Comparison of ENCODE assay signal across 37 cellular contexts in genomic region chr9:37151802-37152201, GRCh38.
"Had no signal": no experiment of that assay in that cellular context is flagged by ENCODE, and none has a peak within 500 bp of the region (broad histone marks: within the 10 kb centered on the region; RNA-seq: fewer than 3 reads in every experiment).

No MANE protein-coding gene starts in this region.

- H3K27me3 ChIP-seq: adrenal gland, body of pancreas, breast epithelium, MG63 had no signal

- H3K4me2 ChIP-seq: PC-9 had no signal

- H3K9me3 ChIP-seq: adrenal gland, body of pancreas, breast epithelium, MG63 had no signal

- DNase-seq: activated CD4-positive, alpha-beta T cell treated with anti-CD3 and anti-CD28 coated beads for 36 hours; activated CD4-positive, alpha-beta T cell treated with anti-CD3 and anti-CD28 coated beads, Interleukin-2, amount 10 ng/mL, durations not matched to agents 7 days and 5 days; activated CD4-positive, alpha-beta T cell treated with anti-CD3 and anti-CD28 coated beads, Interleukin-2, amount 50 U/mL, for 48 hours; activated CD8-positive, alpha-beta memory T cell treated with anti-CD3 and anti-CD28 coated beads, Interleukin-2, amount 50 U/mL, for 4 hours; activated CD8-positive, alpha-beta T cell treated with anti-CD3 and anti-CD28 coated beads, Interleukin-2, amount 10 ng/mL, durations not matched to agents 7 days and 5 days; activated gamma-delta T cell treated with Interleukin-2 at 50 U/mL for 16 hours; activated naive CD4-positive, alpha-beta T cell treated with anti-CD3 and anti-CD28 coated beads for 36 hours; activated T-cell treated with anti-CD3 and anti-CD28 coated beads for 4 hours; activated T-cell treated with anti-CD3 and anti-CD28 coated beads, Interleukin-2, amount 50 U/mL, for 4 hours; adrenal gland; body of pancreas; cerebellar nuclear complex; Kasumi-1; KBM-7; MG63; NCI-H1048; NCI-H1105 treated with DMSO at 0.1 percent for 48 hours; NCI-H1436; NCI-H1694; NCI-H1930; NCI-H2081 treated with DMSO at 0.1 percent for 48 hours; NCI-H345; NCI-H510A; NCI-H526; NCI-H748 treated with DMSO at 0.1 percent for 48 hours; NK-92 treated with Interleukin-12 subunit alpha and Interleukin-12 subunit beta, amount 100 ng/mL, for 24 hours; PC-9; SIG-M5 had no signal

- FAIRE-seq: RCC 7860, TTC549 had no signal

- H2AFZ ChIP-seq: PC-9 had no signal

- H3K4me1 ChIP-seq: adrenal gland, body of pancreas, breast epithelium had no signal

- H3K27me3 Mint-ChIP-seq: activated CD4-positive, alpha-beta T cell treated with anti-CD3 and anti-CD28 coated beads for 36 hours; activated CD4-positive, alpha-beta T cell treated with anti-CD3 and anti-CD28 coated beads, Interleukin-2, amount 10 ng/mL, durations not matched to agents 7 days and 5 days had no signal

- H3K4me3 ChIP-seq: adrenal gland, body of pancreas, breast epithelium, MG63, PC-9 had no signal

- H3K4me3 Mint-ChIP-seq: activated CD4-positive, alpha-beta T cell treated with anti-CD3 and anti-CD28 coated beads for 36 hours; activated CD4-positive, alpha-beta T cell treated with anti-CD3 and anti-CD28 coated beads, Interleukin-2, amount 10 ng/mL, durations not matched to agents 7 days and 5 days; activated CD8-positive, alpha-beta T cell treated with anti-CD3 and anti-CD28 coated beads, Interleukin-2, amount 10 ng/mL, durations not matched to agents 7 days and 5 days; activated naive CD4-positive, alpha-beta T cell treated with anti-CD3 and anti-CD28 coated beads for 36 hours; activated T-cell treated with anti-CD3 and anti-CD28 coated beads, Interleukin-2, amount 50 U/mL, for 4 hours; activated T-helper 1 cell treated with anti-CD3 and anti-CD28 coated beads, Interleukin-12 subunit alpha, Interleukin-12 subunit beta, Interleukin-2, Interleukin-4 antibody, amounts not matched to agents 30 ng/mL and 10 ng/mL and 1 ng/mL, durations not matched to agents 14 hours and 24 hours and 36 hours; T-helper 2 cell treated with Interferon-gamma antibody and Interleukin-4, amounts not matched to agents 5 μg/mL and 100 μg/mL, for 36 hours had no signal

- H3K27ac Mint-ChIP-seq: activated CD4-positive, alpha-beta T cell treated with anti-CD3 and anti-CD28 coated beads for 36 hours; activated CD4-positive, alpha-beta T cell treated with anti-CD3 and anti-CD28 coated beads, Interleukin-2, amount 10 ng/mL, durations not matched to agents 7 days and 5 days; activated CD8-positive, alpha-beta T cell treated with anti-CD3 and anti-CD28 coated beads, Interleukin-2, amount 10 ng/mL, durations not matched to agents 7 days and 5 days; activated naive CD4-positive, alpha-beta T cell treated with anti-CD3 and anti-CD28 coated beads for 36 hours; activated naive CD4-positive, alpha-beta T cell treated with anti-CD3 and anti-CD28 coated beads, Interleukin-2, amount 50 U/mL, for 72 hours; activated T-helper 1 cell treated with anti-CD3 and anti-CD28 coated beads, Interleukin-12 subunit alpha, Interleukin-12 subunit beta, Interleukin-2, Interleukin-4 antibody, amounts not matched to agents 30 ng/mL and 10 ng/mL and 1 ng/mL, durations not matched to agents 14 hours and 24 hours and 36 hours; T-helper 2 cell treated with Interferon-gamma antibody and Interleukin-4, amounts not matched to agents 5 μg/mL and 100 μg/mL, for 36 hours had no signal

- ATAC-seq: activated CD4-positive, alpha-beta T cell treated with anti-CD3 and anti-CD28 coated beads for 36 hours; activated CD4-positive, CD25-positive, alpha-beta regulatory T cell treated with anti-CD3 and anti-CD28 coated beads, Interleukin-2, amount 50 U/mL, for 24 hours; activated CD8-positive, alpha-beta T cell treated with anti-CD3 and anti-CD28 coated beads, Interleukin-2, amount 10 ng/mL, durations not matched to agents 7 days and 5 days; activated naive CD4-positive, alpha-beta T cell treated with anti-CD3 and anti-CD28 coated beads, Interleukin-2, amount 50 U/mL, for 72 hours; activated T-cell treated with anti-CD3 and anti-CD28 coated beads, Interleukin-2, amount 50 U/mL, for 4 hours; body of pancreas; Right ventricle myocardium inferior had no signal

- H3K27ac ChIP-seq: adrenal gland, body of pancreas, breast epithelium, PC-9, RWPE1 had no signal

- H3K9me3 Mint-ChIP-seq: activated naive CD4-positive, alpha-beta T cell treated with anti-CD3 and anti-CD28 coated beads for 36 hours; activated naive CD4-positive, alpha-beta T cell treated with anti-CD3 and anti-CD28 coated beads, Interleukin-2, amount 50 U/mL, for 72 hours; activated T-cell treated with anti-CD3 and anti-CD28 coated beads, Interleukin-2, amount 50 U/mL, for 4 hours; activated T-helper 1 cell treated with anti-CD3 and anti-CD28 coated beads, Interleukin-12 subunit alpha, Interleukin-12 subunit beta, Interleukin-2, Interleukin-4 antibody, amounts not matched to agents 30 ng/mL and 10 ng/mL and 1 ng/mL, durations not matched to agents 14 hours and 24 hours and 36 hours; T-helper 2 cell treated with Interferon-gamma antibody and Interleukin-4, amounts not matched to agents 5 μg/mL and 100 μg/mL, for 36 hours had no signal

- H3K36me3 ChIP-seq: adrenal gland, breast epithelium had no signal
